Comparison of ENCODE assay signal across 1 cellular context in the genomic region with DNA sequence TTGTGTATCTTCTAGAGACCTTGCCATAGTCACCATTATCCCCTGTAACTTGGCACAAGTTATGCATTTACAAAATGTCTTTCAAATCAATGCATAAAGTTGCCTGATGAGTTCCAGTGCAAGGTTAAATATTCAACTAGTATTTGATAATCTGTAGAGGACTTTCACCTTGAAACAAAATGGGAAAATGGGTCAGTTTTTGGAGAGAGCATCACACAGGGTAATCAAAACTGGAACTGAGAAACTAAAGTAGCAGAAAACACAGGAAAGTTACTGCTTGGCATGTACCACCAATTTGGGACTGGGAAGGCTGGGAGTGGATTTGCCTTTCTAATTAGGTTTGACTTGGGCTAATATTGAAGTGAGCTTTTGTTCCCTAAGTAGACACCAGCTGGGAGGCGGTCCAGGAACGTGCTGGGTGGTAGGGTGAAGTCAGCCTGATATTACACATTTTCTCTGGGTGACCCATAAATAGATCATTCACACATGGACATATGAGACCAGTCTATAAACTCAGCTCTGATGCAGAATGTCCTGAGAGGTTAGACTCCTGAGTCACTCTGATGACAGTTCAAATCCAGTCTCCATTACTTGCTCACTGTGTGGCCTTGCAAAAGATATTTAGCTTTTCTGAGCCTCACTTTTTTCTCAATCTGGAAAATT.
TF ChIP-seq lines count a peak whose summit lies in the region.

No MANE protein-coding gene starts in this region.

TF ChIP-seq in HepG2, 621 proteins besides CTCF, POLR2A, EP300 and RAD21 (continued from another document):
- no peak for TF ChIP-seq ZNF33B (CRISPR knock-in tag; IDR thresholded peaks at IDR 0.05)
- no peak for TF ChIP-seq PCBP1 (IDR thresholded peaks at IDR 0.05; ENCODE audit: borderline replicate concordance, low read depth, low read length)
- TF ChIP-seq FOXC1 (CRISPR knock-in tag; IDR thresholded peaks at IDR 0.05; ENCODE audit: borderline replicate concordance) = no peak
- no peak for TF ChIP-seq ZSCAN30 (CRISPR knock-in tag; IDR thresholded peaks at IDR 0.05)
- no peak for TF ChIP-seq JDP2 (CRISPR knock-in tag; IDR thresholded peaks at IDR 0.05; ENCODE audit: borderline replicate concordance)
- no peak for TF ChIP-seq SP5 (CRISPR knock-in tag; IDR thresholded peaks at IDR 0.05; ENCODE audit: borderline replicate concordance, low read depth)
- TF ChIP-seq SIN3A (IDR thresholded peaks at IDR 0.05; ENCODE audit: borderline replicate concordance, low read depth, low read length) = no peak
- TF ChIP-seq, protein P1, sequence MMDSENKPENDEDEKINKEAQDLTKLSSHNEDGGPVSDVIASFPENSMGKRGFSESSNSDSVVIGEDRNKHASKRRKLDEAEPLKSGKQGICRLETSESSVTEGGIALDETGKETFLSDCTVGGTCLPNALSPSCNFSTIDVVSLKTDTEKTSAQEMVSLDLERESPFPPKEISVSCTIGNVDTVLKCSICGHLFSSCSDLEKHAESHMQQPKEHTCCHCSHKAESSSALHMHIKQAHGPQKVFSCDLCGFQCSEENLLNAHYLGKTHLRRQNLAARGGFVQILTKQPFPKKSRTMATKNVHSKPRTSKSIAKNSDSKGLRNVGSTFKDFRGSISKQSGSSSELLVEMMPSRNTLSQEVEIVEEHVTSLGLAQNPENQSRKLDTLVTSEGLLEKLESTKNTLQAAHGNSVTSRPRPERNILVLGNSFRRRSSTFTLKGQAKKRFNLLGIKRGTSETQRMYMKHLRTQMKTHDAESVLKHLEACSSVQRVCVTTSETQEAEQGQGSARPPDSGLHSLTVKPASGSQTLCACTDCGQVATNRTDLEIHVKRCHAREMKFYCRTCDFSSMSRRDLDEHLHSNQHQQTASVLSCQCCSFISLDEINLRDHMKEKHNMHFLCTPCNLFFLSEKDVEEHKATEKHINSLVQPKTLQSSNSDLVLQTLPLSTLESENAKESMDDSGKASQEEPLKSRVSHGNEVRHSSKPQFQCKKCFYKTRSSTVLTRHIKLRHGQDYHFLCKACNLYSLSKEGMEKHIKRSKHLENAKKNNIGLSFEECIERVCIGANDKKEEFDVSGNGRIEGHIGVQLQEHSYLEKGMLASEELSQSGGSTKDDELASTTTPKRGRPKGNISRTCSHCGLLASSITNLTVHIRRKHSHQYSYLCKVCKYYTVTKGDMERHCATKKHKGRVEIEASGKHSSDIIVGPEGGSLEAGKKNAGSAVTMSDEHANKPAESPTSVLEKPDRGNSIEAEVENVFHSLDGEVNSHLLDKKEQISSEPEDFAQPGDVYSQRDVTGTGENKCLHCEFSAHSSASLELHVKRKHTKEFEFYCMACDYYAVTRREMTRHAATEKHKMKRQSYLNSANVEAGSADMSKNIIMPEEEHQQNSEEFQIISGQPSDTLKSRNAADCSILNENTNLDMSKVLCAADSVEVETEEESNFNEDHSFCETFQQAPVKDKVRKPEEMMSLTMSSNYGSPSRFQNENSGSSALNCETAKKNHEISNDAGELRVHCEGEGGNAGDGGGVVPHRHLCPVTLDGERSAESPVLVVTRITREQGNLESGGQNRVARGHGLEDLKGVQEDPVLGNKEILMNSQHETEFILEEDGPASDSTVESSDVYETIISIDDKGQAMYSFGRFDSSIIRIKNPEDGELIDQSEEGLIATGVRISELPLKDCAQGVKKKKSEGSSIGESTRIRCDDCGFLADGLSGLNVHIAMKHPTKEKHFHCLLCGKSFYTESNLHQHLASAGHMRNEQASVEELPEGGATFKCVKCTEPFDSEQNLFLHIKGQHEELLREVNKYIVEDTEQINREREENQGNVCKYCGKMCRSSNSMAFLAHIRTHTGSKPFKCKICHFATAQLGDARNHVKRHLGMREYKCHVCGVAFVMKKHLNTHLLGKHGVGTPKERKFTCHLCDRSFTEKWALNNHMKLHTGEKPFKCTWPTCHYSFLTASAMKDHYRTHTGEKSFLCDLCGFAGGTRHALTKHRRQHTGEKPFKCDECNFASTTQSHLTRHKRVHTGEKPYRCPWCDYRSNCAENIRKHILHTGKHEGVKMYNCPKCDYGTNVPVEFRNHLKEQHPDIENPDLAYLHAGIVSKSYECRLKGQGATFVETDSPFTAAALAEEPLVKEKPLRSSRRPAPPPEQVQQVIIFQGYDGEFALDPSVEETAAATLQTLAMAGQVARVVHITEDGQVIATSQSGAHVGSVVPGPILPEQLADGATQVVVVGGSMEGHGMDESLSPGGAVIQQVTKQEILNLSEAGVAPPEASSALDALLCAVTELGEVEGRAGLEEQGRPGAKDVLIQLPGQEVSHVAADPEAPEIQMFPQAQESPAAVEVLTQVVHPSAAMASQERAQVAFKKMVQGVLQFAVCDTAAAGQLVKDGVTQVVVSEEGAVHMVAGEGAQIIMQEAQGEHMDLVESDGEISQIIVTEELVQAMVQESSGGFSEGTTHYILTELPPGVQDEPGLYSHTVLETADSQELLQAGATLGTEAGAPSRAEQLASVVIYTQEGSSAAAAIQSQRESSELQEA (CRISPR knock-in tag; IDR thresholded peaks at IDR 0.05; ENCODE audit: not compliant biosample characterization) = no peak
- TF ChIP-seq NKX3-1 (CRISPR knock-in tag; IDR thresholded peaks at IDR 0.05) = no peak
- no peak for TF ChIP-seq NFIB (CRISPR knock-in tag; IDR thresholded peaks at IDR 0.05; ENCODE audit: borderline replicate concordance)
- TF ChIP-seq NFKBIZ (CRISPR knock-in tag; IDR thresholded peaks at IDR 0.05) = no peak
- no peak for TF ChIP-seq ZNF282 (IDR thresholded peaks at IDR 0.05; ENCODE audit: partially characterized antibody)
